In genomic region chr11:84524422-84525051, GRCh38 we compare ENCODE assay signal across 10 cellular contexts.
DNase-seq lines count a peak whose midpoint lies in the region; ATAC-seq and TF ChIP-seq lines count a peak whose summit lies in the region.
"Had no signal": no experiment of that assay in that cellular context is flagged by ENCODE, and none has a peak within 500 bp of the region (broad histone marks: within the 10 kb centered on the region; RNA-seq: fewer than 3 reads in every experiment).

No MANE protein-coding gene starts in this region.

- H3K9ac ChIP-seq in neural progenitor cell = no peak overlapping the region

- no peaks in the 10 kb centered on the region for H3F3A ChIP-seq in neural progenitor cell (ENCODE audit: low read depth)

- no peak overlapping the region for H3K4me3 ChIP-seq in neural progenitor cell

- TF ChIP-seq CTCF in chondrocyte (IDR thresholded peaks at IDR 0.05) = peak; percentile 77
- TF ChIP-seq CTCF in neural progenitor cell (IDR thresholded peaks at IDR 0.05) = peak; percentile 79

- H2AFZ ChIP-seq in neural progenitor cell (replicated peaks) = peak overlapping the region; percentile 23

- ATAC-seq in T-cell (replicated peaks in 1 of 4) (no peak), GM19324 (IDR thresholded peaks at IDR 0.05; ENCODE audit: low FRiP score, unreplicated experiment) (no peak)

- DNase-seq in ELR (ENCODE audit: low read depth) = peak; percentile 30
- DNase-seq in NCI-H2081 treated with DMSO at 0.1 percent for 48 hours (lab: John Stamatoyannopoulos, UW) = peak; percentile 21
- no peak for DNase-seq in chondrocyte (ENCODE audit: low spot score)
- DNase-seq in neural progenitor cell (ENCODE audit: low spot score) = peak; percentile 44
- DNase-seq in stimulated activated CD4-positive, alpha-beta T cell treated with anti-CD3 and anti-CD28 coated beads, Interleukin-4, amount 100 ng/mL, for 1 hour = no peak
- no peak for DNase-seq in T-cell
- no peak for DNase-seq in activated CD4-positive, alpha-beta T cell treated with anti-CD3 and anti-CD28 coated beads, Interleukin-2, amount 50 U/mL, for 1 hour

- no peak overlapping the region for H3K4me3 Mint-ChIP-seq in chondrocyte (ENCODE audit: unreplicated experiment)
- H3K4me3 Mint-ChIP-seq in neural progenitor cell = no peak overlapping the region
- H3K4me3 Mint-ChIP-seq in T-cell = no peak overlapping the region
- H3K4me3 Mint-ChIP-seq: activated naive CD8-positive, alpha-beta T cell had no signal

- no peaks in the 10 kb centered on the region for H3K36me3 ChIP-seq in neural progenitor cell

- H3K4me1 ChIP-seq in neural progenitor cell = no peaks in the 10 kb centered on the region

- no peak overlapping the region for H3K4me2 ChIP-seq in neural progenitor cell

- no peaks in the 10 kb centered on the region for H3K9me3 ChIP-seq in neural progenitor cell (ENCODE audit: low read depth)

- H3K27ac Mint-ChIP-seq in chondrocyte (ENCODE audit: unreplicated experiment) = no peak overlapping the region
- H3K27ac Mint-ChIP-seq in neural progenitor cell = no peak overlapping the region
- no peak overlapping the region for H3K27ac Mint-ChIP-seq in T-cell
- H3K27ac Mint-ChIP-seq: activated naive CD8-positive, alpha-beta T cell had no signal

- H3K27me3 ChIP-seq in neural progenitor cell = no peaks in the 10 kb centered on the region

- no peaks in the 10 kb centered on the region for H3K36me3 Mint-ChIP-seq in chondrocyte (ENCODE audit: low read depth)
- no peaks in the 10 kb centered on the region for H3K36me3 Mint-ChIP-seq in neural progenitor cell
- H3K36me3 Mint-ChIP-seq in T-cell = no peaks in the 10 kb centered on the region
- H3K36me3 Mint-ChIP-seq: activated naive CD8-positive, alpha-beta T cell had no signal

- H4K20me1 ChIP-seq in neural progenitor cell (ENCODE audit: low read depth) = no peaks in the 10 kb centered on the region

- H3K4me1 Mint-ChIP-seq in chondrocyte (ENCODE audit: low read depth) (no peaks in the 10 kb centered on the region), neural progenitor cell (no peaks in the 10 kb centered on the region), T-cell (no peaks in the 10 kb centered on the region)

- CTCF ChIA-PET in T-cell (lab: Charles Lee) = interaction anchor here in 1 of 2 donors (0.6 to 1.0 kb wide), 2 partner anchors 25 to 41 kb away, joined by 5 to 8 read pairs; no protein-coding TSS in a partner anchor

- H3K27me3 Mint-ChIP-seq in chondrocyte (ENCODE audit: low read depth) (peaks cover 22% of the 10 kb centered on the region), neural progenitor cell (ENCODE audit: insufficient read depth, low read depth) (no peaks in the 10 kb centered on the region), T-cell (no peaks in the 10 kb centered on the region)

- POLR2A ChIA-PET in T-cell (lab: Charles Lee) = no interaction called here

- H3K9me3 Mint-ChIP-seq in chondrocyte (ENCODE audit: low read depth) (no peaks in the 10 kb centered on the region), neural progenitor cell (no peaks in the 10 kb centered on the region), T-cell (peaks cover 3 to 27% (median 25%) of the 10 kb centered on the region in 3 donors)

- no peaks in the 10 kb centered on the region for H3K79me2 ChIP-seq in neural progenitor cell (ENCODE audit: low read depth)

- no peak overlapping the region for H3K27ac ChIP-seq in neural progenitor cell
- H3K27ac ChIP-seq: HL-60 had no signal

Comparison
In these comparisons a context has a peak if more than half of its experiments do, and no peak if none do; other contexts are left out.
1. DNase-seq: peak in ELR (single experiment), NCI-H2081 treated with DMSO at 0.1 percent for 48 hours (single experiment) and neural progenitor cell (single experiment); none in chondrocyte (single experiment), stimulated activated CD4-positive, alpha-beta T cell treated with anti-CD3 and anti-CD28 coated beads, Interleukin-4, amount 100 ng/mL, for 1 hour (single experiment), T-cell (0 of 34) and activated CD4-positive, alpha-beta T cell treated with anti-CD3 and anti-CD28 coated beads, Interleukin-2, amount 50 U/mL, for 1 hour (single experiment).